In genomic region chr5:90473321-90474234, GRCh38 we compare ENCODE assay signal across 8 cellular contexts. TPM values are rescaled to one million over a fixed set of nuclear protein-coding genes. Genes with fewer than 3 reads are reported as not detected.
DNase-seq lines count a peak whose midpoint lies in the region; ATAC-seq and TF ChIP-seq lines count a peak whose summit lies in the region.

No MANE protein-coding gene starts in this region.

- peaks cover 7% of the 10 kb centered on the region for H3K4me1 ChIP-seq in mucosa of descending colon (ENCODE audit: low read depth)

- intact Hi-C loops in mucosa of descending colon (cut with DNase I, micrococcal nuclease) = loop anchor here in 1 of 2 donors (2.0 kb wide), 1 partner anchor 63 kb away; no protein-coding TSS in a partner anchor

- H3K36me3 ChIP-seq in mucosa of descending colon (ENCODE audit: low read depth) = no peaks in the 10 kb centered on the region

- TF ChIP-seq CTCF in epithelial cell of esophagus (IDR thresholded peaks at IDR 0.05; ENCODE audit: insufficient read depth, low read depth, low read length, missing control alignments) (no peak), mucosa of descending colon (IDR thresholded peaks at IDR 0.05) (no peak)

- no peaks in the 10 kb centered on the region for H3K9me3 ChIP-seq in mucosa of descending colon

- peak; percentile 25 to 55 for DNase-seq in NCI-H2081 (lab: John Stamatoyannopoulos, UW)
- DNase-seq in NCI-H2081 treated with DMSO at 0.1 percent for 48 hours (lab: John Stamatoyannopoulos, UW) = no peak
- peak; percentile 1 for DNase-seq in NCI-H1694 (lab: John Stamatoyannopoulos, UW)
- peak; percentile 9 to 19 for DNase-seq in activated CD4-positive, alpha-beta T cell treated with anti-CD3 and anti-CD28 coated beads, Interleukin-2, amount 50 U/mL, for 24 hours (ENCODE audit: low read depth in 1 of 2, low spot score in 1 of 2)
- peak; percentile 41 for DNase-seq in epithelial cell of esophagus (ENCODE audit: low read depth)
- DNase-seq in mucosa of descending colon = peak; percentile 53 to 74 (median 70)
- DNase-seq in stimulated activated naive CD8-positive, alpha-beta T cell treated with anti-CD3 and anti-CD28 coated beads, Interleukin-15, Interleukin-2, amounts not matched to agents 100 U/mL and 50 U/mL, for 24 hours = peak; percentile 41

- peak; percentile 17 for ATAC-seq in HG02623 (IDR thresholded peaks at IDR 0.05; ENCODE audit: unreplicated experiment)
- peak; percentile 44 for ATAC-seq in mucosa of descending colon
- ATAC-seq in stimulated activated naive CD8-positive, alpha-beta T cell treated with anti-CD3 and anti-CD28 coated beads, Interleukin-15, Interleukin-2, amounts not matched to agents 100 U/mL and 50 U/mL, for 24 hours = no peak

- H3K4me3 ChIP-seq in epithelial cell of esophagus (ENCODE audit: low read length) (peak overlapping the region; percentile 79), mucosa of descending colon (peak overlapping the region; percentile 67)

RNA-seq across cellular contexts. Expression of gene MBLAC2, which starts 1.0 kb away (rescaled TPM):
- 1 to 10 TPM; 4.5 to 5.8 (median 5.1) TPM for total RNA-seq in mucosa of descending colon

RNA-seq across cellular contexts. Expression of gene POLR3G, which starts 1.1 kb away (rescaled TPM):
- total RNA-seq in mucosa of descending colon = 1 to 10 TPM in 2 of 3 donors, under 1 TPM in 1; 0.64 to 1.5 (median 1.3) TPM

RNA-seq across cellular contexts. Expression of gene LYSMD3, which starts 55.8 kb away (rescaled TPM):
- total RNA-seq in mucosa of descending colon = 10 to 100 TPM; 20.1 to 25.1 (median 23.1) TPM
